In genomic region chr12:108594960-108595710, GRCh38 we compare ENCODE assay signal across 1 cellular context.
A peak's percentile ranks its signal among the peaks of the same experiment; 100 is the strongest.
TF ChIP-seq lines count a peak whose summit lies in the region.

No MANE protein-coding gene starts in this region.

TF ChIP-seq in HEK293, 187 proteins besides CTCF, POLR2A, EP300 and RAD21 (continued from another document):
- TF ChIP-seq ZSCAN4 (tag by site-specific recombination; IDR thresholded peaks at IDR 0.05): peak; percentile 95
- peak; percentile 77; the same call in 1 of the 2 replicates for TF ChIP-seq ZNF776 (tag by site-specific recombination; IDR thresholded peaks at IDR 0.05; ENCODE audit: borderline replicate concordance)
- no peak for TF ChIP-seq ZBTB26 (tag by site-specific recombination; optimal IDR thresholded peaks at IDR 0.05)
- no peak for TF ChIP-seq ZBTB49 (tag by site-specific recombination; IDR thresholded peaks at IDR 0.05; ENCODE audit: low read depth)
- no peak for TF ChIP-seq KLF7 (tag by site-specific recombination; IDR thresholded peaks at IDR 0.05; ENCODE audit: borderline replicate concordance)
- peak; percentile 28; the same call in 1 of the 2 replicates for TF ChIP-seq ZNF18 (tag by site-specific recombination; IDR thresholded peaks at IDR 0.05)
- TF ChIP-seq ZNF785 (tag by site-specific recombination; IDR thresholded peaks at IDR 0.05): peak; percentile 64; the same call in 1 of the 2 replicates
- 0 out of 2 replicates have a peak, but pooled peaks have one; percentile 18 for TF ChIP-seq ZNF704 (tag by site-specific recombination; IDR thresholded peaks at IDR 0.05)
